11 cellular contexts compared by ENCODE assay signal in the genomic region with DNA sequence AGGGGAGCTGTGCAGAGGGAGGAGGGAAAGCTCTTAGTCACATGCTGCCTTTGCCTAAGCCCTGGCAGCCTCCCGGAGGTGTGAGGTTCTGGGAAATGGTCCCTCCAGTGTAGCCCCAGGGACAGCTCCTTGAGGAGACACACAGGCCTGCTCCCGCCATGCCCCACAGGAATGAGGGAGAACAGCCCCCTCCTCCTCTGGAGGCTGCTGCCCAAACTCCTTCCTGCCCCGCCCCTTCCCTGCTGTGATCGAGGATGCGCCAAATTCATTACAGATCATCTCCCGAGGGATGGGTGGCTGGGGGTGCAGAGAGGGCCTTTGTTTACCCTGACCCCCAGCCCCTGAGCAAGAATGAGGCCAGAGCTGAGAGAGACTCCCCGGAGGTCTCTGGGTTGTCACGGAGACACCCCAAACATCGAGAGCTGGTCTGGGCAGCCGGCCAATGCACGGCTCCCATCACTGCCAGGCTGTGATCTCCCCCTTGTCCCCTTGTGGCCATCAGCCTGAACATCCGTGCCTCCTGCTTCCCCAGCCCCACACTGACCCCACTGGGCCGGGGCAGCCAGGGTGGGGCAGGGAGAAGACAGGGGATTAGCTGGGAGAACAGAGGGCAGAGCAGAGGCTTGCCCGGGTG. TPM values are rescaled to one million over a fixed set of nuclear protein-coding genes. Genes with fewer than 3 reads are reported as not detected.
DNase-seq lines count a peak whose midpoint lies in the region; ATAC-seq, FAIRE-seq and TF ChIP-seq lines count a peak whose summit lies in the region.
"Had no signal": no experiment of that assay in that cellular context is flagged by ENCODE, and none has a peak within 500 bp of the region (broad histone marks: within the 10 kb centered on the region; RNA-seq: fewer than 3 reads in every experiment).

No MANE protein-coding gene starts in this region.

- no peak overlapping the region for H2BK20ac ChIP-seq in H1 (ENCODE audit: low read length)

- H3K9me3 ChIP-seq in H1 (ENCODE audit: insufficient read depth in 2 of 2, low read depth in 1 of 2, low read length in 1 of 2) (no peaks in the 10 kb centered on the region), mucosa of rectum (ENCODE audit: control insufficient read depth in 2 of 2, low read length in 2 of 2) (no peaks in the 10 kb centered on the region)

- DNase-seq in AG08396 (ENCODE audit: low spot score) (peak; percentile 50), NCI-H1092 (lab: John Stamatoyannopoulos, UW) (peak; percentile 16), H1 (ENCODE audit: low read depth in 1 of 2, low spot score in 2 of 2) (peak in 1 of 2 experiments; percentile 60), DMS153 treated with DMSO at 0.1 percent for 48 hours (lab: John Stamatoyannopoulos, UW; ENCODE audit: unreplicated experiment) (no peak)
- DNase-seq: naive thymus-derived CD8-positive, alpha-beta T cell had no signal

- 0 out of 2 replicates have a peak overlapping the region, but pooled peaks have one; percentile 39 for H2AK5ac ChIP-seq in H1 (ENCODE audit: low read depth, low read length)

- no peak overlapping the region for H3K23ac ChIP-seq in H1 (ENCODE audit: insufficient read length)

- ATAC-seq in GM19035 (IDR thresholded peaks at IDR 0.05; ENCODE audit: unreplicated experiment) = no peak
- no peak for ATAC-seq in HG03457 (IDR thresholded peaks at IDR 0.05; ENCODE audit: unreplicated experiment)
- no peak for ATAC-seq in HG02885 (IDR thresholded peaks at IDR 0.05; ENCODE audit: poor library complexity, unreplicated experiment)
- ATAC-seq: activated CD4-positive, CD25-positive, alpha-beta regulatory T cell treated with anti-CD3 and anti-CD28 coated beads, Interleukin-2, amount 50 U/mL, for 24 hours; naive thymus-derived CD8-positive, alpha-beta T cell had no signal

- H4K20me1 ChIP-seq in H1 (replicated peaks in 1 of 2; ENCODE audit: control insufficient read depth in 1 of 2, insufficient read depth in 2 of 2, low read length in 2 of 2) = no peaks in the 10 kb centered on the region

- no peaks in the 10 kb centered on the region for H3K27me3 ChIP-seq in H1 (replicated peaks in 1 of 4; ENCODE audit: control insufficient read depth in 3 of 4, extremely low read depth in 1 of 4, insufficient read depth in 3 of 4, low read length in 3 of 4)
- H3K27me3 ChIP-seq in mucosa of rectum (ENCODE audit: control insufficient read depth in 2 of 2, insufficient read depth in 2 of 2, low read length in 2 of 2) = no peaks in the 10 kb centered on the region

- H3K4me2 ChIP-seq in H1 (ENCODE audit: insufficient read depth in 1 of 2, low read depth in 2 of 2, low read length in 2 of 2) = no peak overlapping the region

- H2BK120ac ChIP-seq in H1 (replicated peaks; ENCODE audit: low read depth, low read length) = no peak overlapping the region

- no peak for TF ChIP-seq RAD21 in H1 (IDR thresholded peaks at IDR 0.05 in 1 of 2, conservative IDR thresholded peaks at IDR 0.05 in 1 of 2; ENCODE audit: low read depth in 2 of 2, low read length in 2 of 2)

- no peak overlapping the region for H3K56ac ChIP-seq in H1 (replicated peaks; ENCODE audit: insufficient read length, low read depth, low read length)

- H3K9ac ChIP-seq in H1 (replicated peaks in 1 of 4; ENCODE audit: extremely low read depth in 1 of 4, low read depth in 3 of 4, low read length in 3 of 4) = no peak overlapping the region
- no peak overlapping the region for H3K9ac ChIP-seq in mucosa of rectum (ENCODE audit: low read depth in 1 of 2, low read length in 2 of 2)

- H2AFZ ChIP-seq in H1 (ENCODE audit: low read length) = no peak overlapping the region

- H3K79me2 ChIP-seq in H1 (ENCODE audit: control insufficient read depth in 1 of 2, insufficient read depth in 2 of 2, low read length in 2 of 2) = no peaks in the 10 kb centered on the region

- no peaks in the 10 kb centered on the region for H3K23me2 ChIP-seq in H1 (ENCODE audit: low read depth, low read length)

- H3K18ac ChIP-seq in H1 (ENCODE audit: extremely low read depth, low read length) = peak overlapping the region; percentile 78; the same call in 1 of the 2 replicates

- TF ChIP-seq POLR2A in H1 (IDR thresholded peaks at IDR 0.05; ENCODE audit: control extremely low read depth in 1 of 2, low read depth in 2 of 2, low read length in 2 of 2) = no peak

- TF ChIP-seq CTCF in H1 (IDR thresholded peaks at IDR 0.05; ENCODE audit: control extremely low read depth in 1 of 3, insufficient read depth in 1 of 3, low read depth in 1 of 3, low read length in 3 of 3) = peak in 2 of 3 experiments; percentile 13 to 18; a peak in 2 of 4 replicates

- H3K14ac ChIP-seq in H1 (ENCODE audit: insufficient read length) = no peak overlapping the region

- H3K4me1 ChIP-seq in H1 (replicated peaks in 1 of 4; ENCODE audit: control insufficient read depth in 3 of 4, insufficient read depth in 4 of 4, low read length in 3 of 4) (peaks cover 0 to 7% (median 4%) of the 10 kb centered on the region in 4 experiments; a peak in 4 of 7 replicates), mucosa of rectum (ENCODE audit: control insufficient read depth in 2 of 2, insufficient read depth in 2 of 2, low read length in 2 of 2) (peaks cover 0 to 4% of the 10 kb centered on the region in 2 donors)

- no peak overlapping the region for H4K91ac ChIP-seq in H1 (replicated peaks; ENCODE audit: insufficient read length, low read length)

- no peak for TF ChIP-seq EP300 in H1 (IDR thresholded peaks at IDR 0.05; ENCODE audit: borderline replicate concordance in 1 of 2, low read depth in 2 of 2, low read length in 2 of 2)

- peak overlapping the region; percentile 61 for H3K27ac ChIP-seq in H1 (ENCODE audit: low read depth, low read length)
- H3K27ac ChIP-seq in mucosa of rectum (ENCODE audit: low read depth in 2 of 2, low read length in 2 of 2) = peak overlapping the region; percentile 38 to 67

- 88% methylated on average over 9 of the region's 14 CpGs; no CpG with 5 or more reads in 1 of the 2 experiments for WGBS in H1 (ENCODE audit: extremely low coverage in 1 of 2, insufficient coverage in 1 of 2, insufficient read length in 1 of 2, insufficient replicate concordance in 2 of 2, low coverage in 1 of 2, low lambda C conversion rate in 2 of 2, missing lambda C conversion rate in 1 of 2), 2 experiments

- no peak overlapping the region for H3K4ac ChIP-seq in H1 (replicated peaks; ENCODE audit: insufficient read length, low read depth, low read length)

- H2BK15ac ChIP-seq in H1 (ENCODE audit: low read length) = no peak overlapping the region

- H2BK12ac ChIP-seq in H1 (ENCODE audit: low read depth, low read length) = no peak overlapping the region

- CTCF ChIA-PET in H1 (lab: Charles Lee; ENCODE audit: partially characterized antibody) = interaction anchor here (1.1 to 4.9 kb wide), 16 partner anchors 9 to 274 kb away, joined by 3 to 38 read pairs (median 10); a partner anchor contains a TSS

- H4K8ac ChIP-seq in H1 (ENCODE audit: extremely low read depth, insufficient read depth, low read length) = no peak overlapping the region; the same call in none of the 2 replicates

- no peaks in the 10 kb centered on the region for H3K79me1 ChIP-seq in H1 (ENCODE audit: low read depth, low read length)

- no peak for FAIRE-seq in H1 (lab: Jason Lieb, UNC)
- FAIRE-seq: D721Med had no signal

- H3K4me3 ChIP-seq in H1 (ENCODE audit: extremely low read depth in 1 of 4, insufficient read depth in 2 of 4, low read depth in 3 of 4, low read length in 4 of 4) = no peak overlapping the region
- H3K4me3 ChIP-seq in mucosa of rectum (ENCODE audit: low read length in 2 of 2) = no peak overlapping the region

- H2BK5ac ChIP-seq in H1 (ENCODE audit: low read depth, low read length) = peak overlapping the region; percentile 52; the same call in 1 of the 2 replicates

- POLR2A ChIA-PET in H1 (lab: Charles Lee; ENCODE audit: partially characterized antibody) = interaction anchor here (0.7 to 3.1 kb wide), 6 partner anchors 12 to 80 kb away, joined by 3 to 14 read pairs (median 4); a partner anchor contains a TSS

- H3K36me3 ChIP-seq in H1 (ENCODE audit: control insufficient read depth in 2 of 4, insufficient read depth in 4 of 4, low read length in 3 of 4) (no peaks in the 10 kb centered on the region), mucosa of rectum (ENCODE audit: control insufficient read depth in 2 of 2, insufficient read depth in 2 of 2, low read length in 2 of 2) (peaks cover 0 to 3% of the 10 kb centered on the region in 2 donors)

- H4K5ac ChIP-seq in H1 (ENCODE audit: insufficient read length, low read depth, low read length) = no peak overlapping the region

TF ChIP-seq in H1, 55 proteins besides CTCF, POLR2A, EP300 and RAD21 (continues in another document):
- TF ChIP-seq SUZ12 (IDR thresholded peaks at IDR 0.05; ENCODE audit: low read length) (no peak), MAFK (IDR thresholded peaks at IDR 0.05; ENCODE audit: low read depth, low read length) (no peak), GABPA (IDR thresholded peaks at IDR 0.05; ENCODE audit: borderline replicate concordance, insufficient read depth, low read length) (no peak)

RNA-seq across cellular contexts. Expression of a gene that starts 8.4 kb away (rescaled TPM):
- total RNA-seq in H1 (2021; fragmentation: NEBNext Ultra II Directional; extraction: Animal tissue kit (Norgen Biotek cat#: 25700)) = 0.22 and 0.40 TPM in 2 replicates
- 0.14 and 0.23 TPM in 2 replicates for polyA plus RNA-seq in H1 (2011; rRNA removed)
- 0.21 TPM for polyA plus RNA-seq in H1 (2011; cell fraction: cytosol; rRNA removed)
- polyA plus RNA-seq in H1 (2011; cell fraction: nucleus; rRNA removed) = 0.71 TPM
- 0.32 to 0.62 TPM (median 0.36 TPM) in 3 of 4 replicates, not detected in the other for polyA plus RNA-seq in H1 (2012, experiment 1 of 2)
- polyA plus RNA-seq in H1 (2012, experiment 2 of 2) = 0.30 TPM
- 0.14 TPM for polyA plus RNA-seq in H1 (2013, experiment 1 of 2)
- polyA plus RNA-seq in H1 (2013, experiment 2 of 2) = 0.11 TPM
- polyA minus RNA-seq in H1 (2011; rRNA and poly(A)+ RNA removed) = 0.16 TPM in 1 of 2 replicates, not detected in the other
- polyA minus RNA-seq in H1 (2011; cell fraction: cytosol; rRNA and poly(A)+ RNA removed) = not detected
- polyA minus RNA-seq in H1 (2011; cell fraction: nucleus; rRNA and poly(A)+ RNA removed) = 0.90 TPM
- polyA plus RNA-seq: naive thymus-derived CD8-positive, alpha-beta T cell had no signal

RNA-seq across cellular contexts. Expression of a gene that starts 32.0 kb away (rescaled TPM):
- 1.5 and 3.5 TPM in 2 replicates for total RNA-seq in H1 (2021; fragmentation: NEBNext Ultra II Directional; extraction: Animal tissue kit (Norgen Biotek cat#: 25700))
- 0.74 and 1.7 TPM in 2 replicates for polyA plus RNA-seq in H1 (2011; rRNA removed)
- polyA plus RNA-seq in H1 (2011; cell fraction: cytosol; rRNA removed) = 1.7 TPM
- polyA plus RNA-seq in H1 (2011; cell fraction: nucleus; rRNA removed) = 12.7 TPM
- 1.9 to 2.6 TPM (median 2.0 TPM) in 4 replicates for polyA plus RNA-seq in H1 (2012, experiment 1 of 2)
- 0.77 TPM for polyA plus RNA-seq in H1 (2012, experiment 2 of 2)
- 0.45 TPM for polyA plus RNA-seq in H1 (2013, experiment 1 of 2)
- 0.57 TPM for polyA plus RNA-seq in H1 (2013, experiment 2 of 2)
- polyA minus RNA-seq in H1 (2011; rRNA and poly(A)+ RNA removed) = 1.8 and 4.2 TPM in 2 replicates
- polyA minus RNA-seq in H1 (2011; cell fraction: cytosol; rRNA and poly(A)+ RNA removed) = 2.4 TPM
- 9.8 TPM for polyA minus RNA-seq in H1 (2011; cell fraction: nucleus; rRNA and poly(A)+ RNA removed)
